Comparison of ENCODE assay signal across 1 cellular context in the genomic region with DNA sequence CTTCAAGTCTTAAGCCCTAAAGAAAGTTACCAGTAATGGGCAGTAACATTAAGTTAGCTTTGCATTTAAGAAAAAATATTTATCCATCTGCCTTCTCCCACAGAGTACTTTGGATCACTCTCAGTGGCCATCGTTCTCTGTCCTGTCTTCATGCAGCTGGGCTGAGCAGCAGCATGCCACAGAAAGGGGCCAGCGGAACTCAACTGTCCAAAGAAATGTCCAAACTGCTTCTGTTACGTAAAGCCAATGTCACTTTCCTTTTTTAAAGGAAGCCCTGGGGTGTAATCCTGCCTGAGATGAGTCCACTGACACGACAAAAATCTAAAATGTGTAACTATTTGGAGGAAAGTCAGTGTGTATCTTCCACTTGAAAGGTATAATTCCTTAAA.
TF ChIP-seq lines count a peak whose summit lies in the region.

No MANE protein-coding gene starts in this region.

TF ChIP-seq in K562, 482 proteins besides CTCF, POLR2A, EP300 and RAD21:
- TF ChIP-seq, protein P1, sequence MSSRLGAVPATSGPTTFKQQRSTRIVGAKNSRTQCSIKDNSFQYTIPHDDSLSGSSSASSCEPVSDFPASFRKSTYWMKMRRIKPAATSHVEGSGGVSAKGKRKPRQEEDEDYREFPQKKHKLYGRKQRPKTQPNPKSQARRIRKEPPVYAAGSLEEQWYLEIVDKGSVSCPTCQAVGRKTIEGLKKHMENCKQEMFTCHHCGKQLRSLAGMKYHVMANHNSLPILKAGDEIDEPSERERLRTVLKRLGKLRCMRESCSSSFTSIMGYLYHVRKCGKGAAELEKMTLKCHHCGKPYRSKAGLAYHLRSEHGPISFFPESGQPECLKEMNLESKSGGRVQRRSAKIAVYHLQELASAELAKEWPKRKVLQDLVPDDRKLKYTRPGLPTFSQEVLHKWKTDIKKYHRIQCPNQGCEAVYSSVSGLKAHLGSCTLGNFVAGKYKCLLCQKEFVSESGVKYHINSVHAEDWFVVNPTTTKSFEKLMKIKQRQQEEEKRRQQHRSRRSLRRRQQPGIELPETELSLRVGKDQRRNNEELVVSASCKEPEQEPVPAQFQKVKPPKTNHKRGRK (tag; IDR thresholded peaks at IDR 0.05): 0 out of 2 replicates have a peak, but pooled peaks have one; percentile 4
- TF ChIP-seq CREB3 (tag; conservative IDR thresholded peaks at IDR 0.05; ENCODE audit: low read depth) (0 out of 2 replicates have a peak, but pooled peaks have one; percentile 38), POLR3A (IDR thresholded peaks at IDR 0.05; ENCODE audit: borderline replicate concordance, extremely low read depth, insufficient read depth, insufficient read length) (no peak), HDAC8 (tag; IDR thresholded peaks at IDR 0.05) (0 out of 2 replicates have a peak, but pooled peaks have one; percentile 10), NR2C1 (IDR thresholded peaks at IDR 0.05) (0 out of 2 replicates have a peak, but pooled peaks have one; percentile 1), NR2C1 (tag; IDR thresholded peaks at IDR 0.05) (no peak), ZBTB11 (CRISPR knock-in tag; IDR thresholded peaks at IDR 0.05) (0 out of 6 replicates have a peak, but pooled peaks of 1 of the 3 experiments have one; percentile 26), ZNF592 (IDR thresholded peaks at IDR 0.05) (0 out of 2 replicates have a peak, but pooled peaks have one; percentile 32), NR2C2 (CRISPR knock-in tag; IDR thresholded peaks at IDR 0.05) (no peak), NR2C2 (tag; IDR thresholded peaks at IDR 0.05) (0 out of 2 replicates have a peak, but pooled peaks have one; percentile 9), ZNF589 (CRISPR knock-in tag; IDR thresholded peaks at IDR 0.05; ENCODE audit: low read depth) (peak; percentile 16; the same call in 1 of the 2 replicates)
- TF ChIP-seq, protein P2, sequence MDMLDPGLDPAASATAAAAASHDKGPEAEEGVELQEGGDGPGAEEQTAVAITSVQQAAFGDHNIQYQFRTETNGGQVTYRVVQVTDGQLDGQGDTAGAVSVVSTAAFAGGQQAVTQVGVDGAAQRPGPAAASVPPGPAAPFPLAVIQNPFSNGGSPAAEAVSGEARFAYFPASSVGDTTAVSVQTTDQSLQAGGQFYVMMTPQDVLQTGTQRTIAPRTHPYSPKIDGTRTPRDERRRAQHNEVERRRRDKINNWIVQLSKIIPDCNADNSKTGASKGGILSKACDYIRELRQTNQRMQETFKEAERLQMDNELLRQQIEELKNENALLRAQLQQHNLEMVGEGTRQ (CRISPR knock-in tag; IDR thresholded peaks at IDR 0.05): no peak
- TF ChIP-seq, protein P3, sequence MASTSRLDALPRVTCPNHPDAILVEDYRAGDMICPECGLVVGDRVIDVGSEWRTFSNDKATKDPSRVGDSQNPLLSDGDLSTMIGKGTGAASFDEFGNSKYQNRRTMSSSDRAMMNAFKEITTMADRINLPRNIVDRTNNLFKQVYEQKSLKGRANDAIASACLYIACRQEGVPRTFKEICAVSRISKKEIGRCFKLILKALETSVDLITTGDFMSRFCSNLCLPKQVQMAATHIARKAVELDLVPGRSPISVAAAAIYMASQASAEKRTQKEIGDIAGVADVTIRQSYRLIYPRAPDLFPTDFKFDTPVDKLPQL (IDR thresholded peaks at IDR 0.05; ENCODE audit: extremely low read depth, insufficient read length): no peak
